15 cellular contexts compared by ENCODE assay signal in genomic region chr2:214839464-214839863, GRCh38. TPM values are rescaled to one million over a fixed set of nuclear protein-coding genes. Genes with fewer than 3 reads are reported as not detected.
A peak's percentile ranks its signal among the peaks of the same experiment; 100 is the strongest.
DNase-seq lines count a peak whose midpoint lies in the region; ATAC-seq and TF ChIP-seq lines count a peak whose summit lies in the region.
"Had no signal": no experiment of that assay in that cellular context is flagged by ENCODE, and none has a peak within 500 bp of the region (broad histone marks: within the 10 kb centered on the region; RNA-seq: fewer than 3 reads in every experiment).

No MANE protein-coding gene starts in this region.

- no peaks in the 10 kb centered on the region for H3K36me3 ChIP-seq in upper lobe of right lung
- H3K36me3 ChIP-seq in neural progenitor cell = no peaks in the 10 kb centered on the region
- H3K36me3 ChIP-seq: heart left ventricle, upper lobe of left lung had no signal

- H2AFZ ChIP-seq in neural progenitor cell (replicated peaks) = no peak overlapping the region

- ATAC-seq in GM19372 (IDR thresholded peaks at IDR 0.05; ENCODE audit: low read depth, unreplicated experiment) (peak; percentile 73), HG02588 (IDR thresholded peaks at IDR 0.05; ENCODE audit: unreplicated experiment) (peak; percentile 94), HG03175 (IDR thresholded peaks at IDR 0.05; ENCODE audit: unreplicated experiment) (peak; percentile 92), upper lobe of right lung (no peak), T-helper 17 cell (no peak), HG03095 (IDR thresholded peaks at IDR 0.05; ENCODE audit: unreplicated experiment) (no peak)
- ATAC-seq: A549; heart left ventricle; naive thymus-derived CD4-positive, alpha-beta T cell had no signal

- H3K27me3 ChIP-seq in upper lobe of right lung (no peaks in the 10 kb centered on the region), neural progenitor cell (no peaks in the 10 kb centered on the region)
- H3K27me3 ChIP-seq: heart left ventricle, upper lobe of left lung had no signal

- H3F3A ChIP-seq in neural progenitor cell (ENCODE audit: low read depth) = no peaks in the 10 kb centered on the region

- H3K4me2 ChIP-seq in neural progenitor cell = no peak overlapping the region
- H3K4me2 ChIP-seq: A549 had no signal

- peaks cover 4% of the 10 kb centered on the region for H3K9me3 Mint-ChIP-seq in neural progenitor cell

- H3K27ac ChIP-seq in upper lobe of right lung (no peak overlapping the region), neural progenitor cell (no peak overlapping the region)
- H3K27ac ChIP-seq: A549, heart left ventricle, upper lobe of left lung had no signal

- no peaks in the 10 kb centered on the region for H3K79me2 ChIP-seq in neural progenitor cell (ENCODE audit: low read depth)

- H4K20me1 ChIP-seq in neural progenitor cell (ENCODE audit: low read depth) = no peaks in the 10 kb centered on the region

- no peak for TF ChIP-seq CTCF in GM12864 (IDR thresholded peaks at IDR 0.05; ENCODE audit: low read depth, low read length, missing control alignments)
- TF ChIP-seq CTCF in upper lobe of right lung (IDR thresholded peaks at IDR 0.05) = no peak
- TF ChIP-seq CTCF in neural progenitor cell (IDR thresholded peaks at IDR 0.05) = no peak

- H3K27ac Mint-ChIP-seq in T-helper 17 cell = no peak overlapping the region
- H3K27ac Mint-ChIP-seq in neural progenitor cell = no peak overlapping the region
- H3K27ac Mint-ChIP-seq: naive thymus-derived CD4-positive, alpha-beta T cell had no signal

- H3K36me3 Mint-ChIP-seq in T-helper 17 cell (ENCODE audit: low read depth) (no peaks in the 10 kb centered on the region), neural progenitor cell (peaks cover 6% of the 10 kb centered on the region)
- H3K36me3 Mint-ChIP-seq: naive thymus-derived CD4-positive, alpha-beta T cell had no signal

- DNase-seq in GM12864 (ENCODE audit: low read depth) = peak; percentile 12
- no peak for DNase-seq in upper lobe of right lung
- no peak for DNase-seq in T-helper 17 cell
- no peak for DNase-seq in neural progenitor cell (ENCODE audit: low spot score)
- DNase-seq: heart left ventricle; KG1; naive thymus-derived CD4-positive, alpha-beta T cell; NCI-H2029 treated with DMSO at 0.1 percent for 48 hours; stimulated activated CD4-positive, alpha-beta T cell treated with anti-CD3 and anti-CD28 coated beads, Interleukin-2, amount 100 ng/mL, for 24 hours; upper lobe of left lung had no signal

- H3K4me3 Mint-ChIP-seq in T-helper 17 cell (no peak overlapping the region), neural progenitor cell (no peak overlapping the region)
- H3K4me3 Mint-ChIP-seq: naive thymus-derived CD4-positive, alpha-beta T cell had no signal

- no peak overlapping the region for H3K9ac ChIP-seq in neural progenitor cell

- H3K4me1 ChIP-seq in upper lobe of right lung = no peaks in the 10 kb centered on the region
- H3K4me1 ChIP-seq in neural progenitor cell = peaks cover 7% of the 10 kb centered on the region
- H3K4me1 ChIP-seq: A549, heart left ventricle, upper lobe of left lung had no signal

- H3K4me1 Mint-ChIP-seq in T-helper 17 cell = no peaks in the 10 kb centered on the region
- peaks cover 2% of the 10 kb centered on the region for H3K4me1 Mint-ChIP-seq in neural progenitor cell
- H3K4me1 Mint-ChIP-seq: naive thymus-derived CD4-positive, alpha-beta T cell had no signal

- H3K4me3 ChIP-seq in GM12864 (ENCODE audit: low read depth, low read length) (no peak overlapping the region), upper lobe of right lung (no peak overlapping the region), neural progenitor cell (no peak overlapping the region)
- H3K4me3 ChIP-seq: A549, heart left ventricle, upper lobe of left lung had no signal

- no peaks in the 10 kb centered on the region for H3K9me3 ChIP-seq in upper lobe of right lung
- no peaks in the 10 kb centered on the region for H3K9me3 ChIP-seq in T-helper 17 cell (ENCODE audit: control insufficient read depth, low read length, poor library complexity, severe bottlenecking)
- H3K9me3 ChIP-seq in neural progenitor cell (ENCODE audit: low read depth) = no peaks in the 10 kb centered on the region
- H3K9me3 ChIP-seq: A549 had no signal

- intact Hi-C loops in upper lobe of right lung (cut with DNase I) = no loop called here

- H3K27me3 Mint-ChIP-seq in T-helper 17 cell (no peaks in the 10 kb centered on the region), neural progenitor cell (ENCODE audit: insufficient read depth, low read depth) (no peaks in the 10 kb centered on the region)
- H3K27me3 Mint-ChIP-seq: naive thymus-derived CD4-positive, alpha-beta T cell had no signal

RNA-seq across cellular contexts. Expression of gene BARD1, which starts 30.0 kb away (rescaled TPM):
- total RNA-seq in upper lobe of right lung = 11.3 TPM
- 10 to 100 TPM in 1 of 2 donors, 1 to 10 TPM in 1; 5.5 to 11.1 TPM for total RNA-seq in T-helper 17 cell
- total RNA-seq in neural progenitor cell (ENCODE audit: low replicate concordance) = 38.6 and 42.8 TPM in 2 replicates

Comparison
In these comparisons a context has a peak if more than half of its experiments do, and no peak if none do; other contexts are left out.
1. ATAC-seq: peak in GM19372 (single experiment), HG02588 (single experiment) and HG03175 (single experiment); none in upper lobe of right lung (single experiment), T-helper 17 cell (single experiment) and HG03095 (single experiment).